8 cellular contexts compared by ENCODE assay signal in the genomic region with DNA sequence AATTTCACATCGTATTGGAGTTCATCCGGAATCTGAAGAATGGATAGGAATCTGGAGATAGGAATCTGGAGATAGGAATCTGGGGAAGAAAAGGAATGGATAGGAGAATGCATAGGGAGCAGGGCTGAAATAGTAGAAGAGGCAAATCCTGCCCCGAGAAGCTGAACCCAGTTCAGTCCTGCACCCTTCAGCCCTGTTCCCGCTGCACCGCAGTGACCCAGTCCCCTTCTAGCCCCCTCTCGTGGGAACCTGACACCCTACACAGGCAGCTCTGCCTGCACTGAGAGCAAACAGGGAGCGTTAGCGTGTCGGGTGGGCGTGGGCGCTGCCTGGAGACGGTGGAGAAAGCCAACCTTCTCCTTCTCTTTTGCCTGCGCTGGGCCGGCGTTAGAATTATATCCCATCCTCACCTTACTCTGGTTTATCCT. TPM values are rescaled to one million over a fixed set of nuclear protein-coding genes. Genes with fewer than 3 reads are reported as not detected.
DNase-seq lines count a peak whose midpoint lies in the region; ATAC-seq, FAIRE-seq and TF ChIP-seq lines count a peak whose summit lies in the region.
"Had no signal": no experiment of that assay in that cellular context is flagged by ENCODE, and none has a peak within 500 bp of the region (broad histone marks: within the 10 kb centered on the region; RNA-seq: fewer than 3 reads in every experiment).

No MANE protein-coding gene starts in this region.

- peak; percentile 55 for DNase-seq in NCI-H146 (lab: John Stamatoyannopoulos, UW)
- no peak for DNase-seq in endothelial cell of umbilical vein (ENCODE audit: low read depth, low spot score)
- DNase-seq in retinal pigment epithelial cell (ENCODE audit: low read depth): no peak
- no peak for DNase-seq in C1 segment of cervical spinal cord (lab: John Stamatoyannopoulos, UW)

- ATAC-seq in GM18502 (IDR thresholded peaks at IDR 0.05; ENCODE audit: poor library complexity, unreplicated experiment) (no peak), HG03460 (IDR thresholded peaks at IDR 0.05; ENCODE audit: unreplicated experiment) (no peak)

- TF ChIP-seq CTCF in endothelial cell of umbilical vein (IDR thresholded peaks at IDR 0.05; ENCODE audit: extremely low read depth in 1 of 2, insufficient read depth in 1 of 2, low read depth in 1 of 2, low read length in 2 of 2) (no peak), retinal pigment epithelial cell (conservative IDR thresholded peaks at IDR 0.05; ENCODE audit: low read depth, low read length) (no peak)

- H3K4me3 ChIP-seq in endothelial cell of umbilical vein (replicated peaks in 1 of 3; ENCODE audit: insufficient read depth in 1 of 3, low read depth in 1 of 3, low read length in 3 of 3): no peak overlapping the region
- H3K4me3 ChIP-seq in retinal pigment epithelial cell (ENCODE audit: low read length): peak overlapping the region; percentile 38

- H4K20me1 ChIP-seq in endothelial cell of umbilical vein (replicated peaks; ENCODE audit: control insufficient read depth, extremely low read depth, insufficient read depth, low read length): no peaks in the 10 kb centered on the region

- H3K27me3 ChIP-seq in endothelial cell of umbilical vein (ENCODE audit: control insufficient read depth in 2 of 2, insufficient read depth in 2 of 2, low read length in 2 of 2): peaks cover 65 to 81% of the 10 kb centered on the region in 2 experiments

- dilution Hi-C loops in endothelial cell of umbilical vein (cut with MboI; ENCODE audit: extremely low pct_ligation_motif_present, low sequenced_read_pairs): no loop called here

- BruUV-seq in endothelial cell of umbilical vein (replicated peaks; lab: Mats Ljungman, UMichigan): no TSS peak

- no peak for TF ChIP-seq POLR2A in endothelial cell of umbilical vein (IDR thresholded peaks at IDR 0.05; ENCODE audit: low read depth, low read length)

- H3K9me3 ChIP-seq in endothelial cell of umbilical vein (replicated peaks; ENCODE audit: control insufficient read depth, insufficient read depth, low read length): no peaks in the 10 kb centered on the region

- no peaks in the 10 kb centered on the region for H3K79me2 ChIP-seq in endothelial cell of umbilical vein (ENCODE audit: control insufficient read depth, insufficient read depth, low read length)

- H3K9ac ChIP-seq in endothelial cell of umbilical vein (replicated peaks; ENCODE audit: extremely low read depth, insufficient read depth, low read length): no peak overlapping the region

- intact Hi-C loops in endothelial cell of umbilical vein (cut with micrococcal nuclease): no loop called here

- CTCF ChIA-PET in endothelial cell of umbilical vein (lab: Charles Lee): interaction anchor here (0.6 to 1.8 kb wide), 7 partner anchors 9 to 121 kb away, joined by 3 to 6 read pairs (median 3); a partner anchor contains a TSS

- no peaks in the 10 kb centered on the region for H3K9me1 ChIP-seq in endothelial cell of umbilical vein (replicated peaks; ENCODE audit: control insufficient read depth, extremely low read depth, insufficient read depth, low read length)

- H2AFZ ChIP-seq in endothelial cell of umbilical vein (ENCODE audit: low read depth, low read length): no peak overlapping the region

- POLR2A ChIA-PET in endothelial cell of umbilical vein (lab: Charles Lee): no interaction called here

- FAIRE-seq in endothelial cell of umbilical vein (lab: Jason Lieb, UNC): no peak
- FAIRE-seq: islet of Langerhans had no signal

- H3K27ac ChIP-seq in endothelial cell of umbilical vein (ENCODE audit: insufficient read depth, low read depth, low read length): no peak overlapping the region

- no peak overlapping the region for H3K4me2 ChIP-seq in endothelial cell of umbilical vein (ENCODE audit: insufficient read depth, low read length)

- no peaks in the 10 kb centered on the region for H3K36me3 ChIP-seq in endothelial cell of umbilical vein (ENCODE audit: control insufficient read depth in 2 of 2, extremely low read depth in 1 of 2, insufficient read depth in 2 of 2, low read length in 2 of 2)

- no peaks in the 10 kb centered on the region for H3K4me1 ChIP-seq in endothelial cell of umbilical vein (ENCODE audit: control insufficient read depth, extremely low read depth, insufficient read depth, low read length)

TF ChIP-seq in endothelial cell of umbilical vein, 7 proteins besides CTCF, POLR2A, EP300 and RAD21:
- no peak for TF ChIP-seq JUN (IDR thresholded peaks at IDR 0.05; ENCODE audit: borderline replicate concordance, insufficient read depth, insufficient read length, low read depth)
- TF ChIP-seq EZH2 (IDR thresholded peaks at IDR 0.05; ENCODE audit: borderline replicate concordance, low read depth, low read length, severe bottlenecking): peak; percentile 67

RNA-seq across cellular contexts. Expression of a gene that starts 1.1 kb away (rescaled TPM):
- not detected in 2 replicates for total RNA-seq in endothelial cell of umbilical vein
- polyA plus RNA-seq in endothelial cell of umbilical vein: not detected in 2 replicates
- polyA plus RNA-seq in endothelial cell of umbilical vein (2011; cell fraction: cytosol; rRNA removed): not detected in 2 replicates
- polyA plus RNA-seq in endothelial cell of umbilical vein (2011; cell fraction: nucleus; rRNA removed): not detected in 2 replicates
- polyA plus RNA-seq in endothelial cell of umbilical vein (2012): not detected in 2 replicates
- polyA minus RNA-seq in endothelial cell of umbilical vein: not detected in 2 replicates
- polyA minus RNA-seq in endothelial cell of umbilical vein (2011; cell fraction: cytosol; rRNA and poly(A)+ RNA removed): not detected
- not detected in 2 replicates for polyA minus RNA-seq in endothelial cell of umbilical vein (2011; cell fraction: nucleus; rRNA and poly(A)+ RNA removed)
- total RNA-seq: M059J had no signal

RNA-seq across cellular contexts. Expression of a gene that starts 19.7 kb away (rescaled TPM):
- total RNA-seq in endothelial cell of umbilical vein: not detected in 2 replicates
- 0.11 TPM in 1 of 2 replicates, not detected in the other for polyA plus RNA-seq in endothelial cell of umbilical vein
- polyA plus RNA-seq in endothelial cell of umbilical vein (2011; cell fraction: cytosol; rRNA removed): not detected in 2 replicates
- polyA plus RNA-seq in endothelial cell of umbilical vein (2011; cell fraction: nucleus; rRNA removed): 0.17 and 0.18 TPM in 2 replicates
- not detected in 2 replicates for polyA plus RNA-seq in endothelial cell of umbilical vein (2012)
- 1.00 TPM in 1 of 2 replicates, not detected in the other for polyA minus RNA-seq in endothelial cell of umbilical vein
- not detected for polyA minus RNA-seq in endothelial cell of umbilical vein (2011; cell fraction: cytosol; rRNA and poly(A)+ RNA removed)
- polyA minus RNA-seq in endothelial cell of umbilical vein (2011; cell fraction: nucleus; rRNA and poly(A)+ RNA removed): not detected in 2 replicates
- total RNA-seq: M059J had no signal

RNA-seq across cellular contexts. Expression of a gene that starts 24.1 kb away (rescaled TPM):
- total RNA-seq in endothelial cell of umbilical vein: 21.3 and 23.0 TPM in 2 replicates
- polyA plus RNA-seq in endothelial cell of umbilical vein: 50.1 and 61.5 TPM in 2 replicates
- 12.7 and 24.0 TPM in 2 replicates for polyA plus RNA-seq in endothelial cell of umbilical vein (2011; cell fraction: cytosol; rRNA removed)
- 113 and 134 TPM in 2 replicates for polyA plus RNA-seq in endothelial cell of umbilical vein (2011; cell fraction: nucleus; rRNA removed)
- polyA plus RNA-seq in endothelial cell of umbilical vein (2012): 14.1 and 15.6 TPM in 2 replicates
- polyA minus RNA-seq in endothelial cell of umbilical vein: 38.5 and 41.9 TPM in 2 replicates
- polyA minus RNA-seq in endothelial cell of umbilical vein (2011; cell fraction: cytosol; rRNA and poly(A)+ RNA removed): 13.8 TPM
- 36.1 and 40.9 TPM in 2 replicates for polyA minus RNA-seq in endothelial cell of umbilical vein (2011; cell fraction: nucleus; rRNA and poly(A)+ RNA removed)

RNA-seq across cellular contexts. Expression of a gene that starts 53.2 kb away (rescaled TPM):
- total RNA-seq in endothelial cell of umbilical vein: not detected in 2 replicates
- polyA plus RNA-seq in endothelial cell of umbilical vein: not detected in 2 replicates
- not detected in 2 replicates for polyA plus RNA-seq in endothelial cell of umbilical vein (2011; cell fraction: cytosol; rRNA removed)
- not detected in 2 replicates for polyA plus RNA-seq in endothelial cell of umbilical vein (2011; cell fraction: nucleus; rRNA removed)
- not detected in 2 replicates for polyA plus RNA-seq in endothelial cell of umbilical vein (2012)
- polyA minus RNA-seq in endothelial cell of umbilical vein: not detected in 2 replicates
- not detected for polyA minus RNA-seq in endothelial cell of umbilical vein (2011; cell fraction: cytosol; rRNA and poly(A)+ RNA removed)
- not detected in 2 replicates for polyA minus RNA-seq in endothelial cell of umbilical vein (2011; cell fraction: nucleus; rRNA and poly(A)+ RNA removed)
- total RNA-seq: M059J had no signal

RNA-seq across cellular contexts. Expression of a gene that starts 59.6 kb away (rescaled TPM):
- not detected in 2 replicates for total RNA-seq in endothelial cell of umbilical vein
- polyA plus RNA-seq in endothelial cell of umbilical vein: not detected in 2 replicates
- not detected in 2 replicates for polyA plus RNA-seq in endothelial cell of umbilical vein (2011; cell fraction: cytosol; rRNA removed)
- not detected in 2 replicates for polyA plus RNA-seq in endothelial cell of umbilical vein (2011; cell fraction: nucleus; rRNA removed)
- not detected in 2 replicates for polyA plus RNA-seq in endothelial cell of umbilical vein (2012)
- polyA minus RNA-seq in endothelial cell of umbilical vein: not detected in 2 replicates
- polyA minus RNA-seq in endothelial cell of umbilical vein (2011; cell fraction: cytosol; rRNA and poly(A)+ RNA removed): not detected
- not detected in 2 replicates for polyA minus RNA-seq in endothelial cell of umbilical vein (2011; cell fraction: nucleus; rRNA and poly(A)+ RNA removed)
- total RNA-seq: M059J had no signal
